24 cellular contexts compared by ENCODE assay signal in genomic region chr4:38111024-38111423, GRCh38.
"Had no signal": no experiment of that assay in that cellular context is flagged by ENCODE, and none has a peak within 500 bp of the region (broad histone marks: within the 10 kb centered on the region; RNA-seq: fewer than 3 reads in every experiment).

No MANE protein-coding gene starts in this region.

- ATAC-seq: activated CD4-positive, CD25-positive, alpha-beta regulatory T cell treated with anti-CD3 and anti-CD28 coated beads, Interleukin-2, amount 50 U/mL, for 24 hours; left lobe of liver; lower lobe of right lung; mucosa of descending colon; T-helper 17 cell; upper lobe of right lung had no signal

- H3K27me3 Mint-ChIP-seq: activated CD4-positive, alpha-beta memory T cell treated with anti-CD3 and anti-CD28 coated beads, Interleukin-2, amount 10 ng/mL, durations not matched to agents 7 days and 5 days; activated CD4-positive, alpha-beta T cell treated with anti-CD3 and anti-CD28 coated beads, Interleukin-2, amount 10 ng/mL, durations not matched to agents 24 days and 14 days; naive B cell; T-helper 17 cell had no signal

- H3K4me3 Mint-ChIP-seq: activated CD4-positive, alpha-beta memory T cell treated with anti-CD3 and anti-CD28 coated beads, Interleukin-2, amount 10 ng/mL, durations not matched to agents 7 days and 5 days; activated CD4-positive, alpha-beta T cell treated with anti-CD3 and anti-CD28 coated beads, Interleukin-2, amount 10 ng/mL, durations not matched to agents 24 days and 14 days; immature natural killer cell; naive B cell; neural progenitor cell; T-helper 17 cell had no signal

- FAIRE-seq: bronchial epithelial cell had no signal

- DNase-seq: activated CD4-positive, alpha-beta memory T cell treated with anti-CD3 and anti-CD28 coated beads, Interleukin-2, amount 10 ng/mL, durations not matched to agents 7 days and 5 days; activated CD4-positive, alpha-beta T cell treated with anti-CD3 and anti-CD28 coated beads, Interleukin-2, amount 10 ng/mL, durations not matched to agents 24 days and 14 days; activated effector memory CD4-positive, alpha-beta T cell treated with anti-CD3 and anti-CD28 coated beads, Interleukin-2, amount 50 U/mL, for 16 hours; activated naive CD4-positive, alpha-beta T cell treated with anti-CD3 and anti-CD28 coated beads, Interleukin-2, amount 50 U/mL, for 16 hours; amniotic stem cell; colonic mucosa; dorsolateral prefrontal cortex; glutamatergic neuron; immature natural killer cell; lower lobe of right lung; mesendoderm; mucosa of descending colon; naive B cell; posterior cingulate gyrus; sigmoid colon; stimulated activated CD4-positive, alpha-beta T cell treated with anti-CD3 and anti-CD28 coated beads, Interleukin-2, amount 100 ng/mL, for 48 hours; stimulated activated CD8-positive, alpha-beta memory T cell treated with anti-CD3 and anti-CD28 coated beads, Interleukin-4, amount 100 ng/mL, for 48 hours; stimulated activated naive CD4-positive, alpha-beta T cell; T-helper 17 cell; upper lobe of right lung had no signal

- H3K9me3 Mint-ChIP-seq: activated CD4-positive, alpha-beta memory T cell treated with anti-CD3 and anti-CD28 coated beads, Interleukin-2, amount 10 ng/mL, durations not matched to agents 7 days and 5 days; activated CD4-positive, alpha-beta T cell treated with anti-CD3 and anti-CD28 coated beads, Interleukin-2, amount 10 ng/mL, durations not matched to agents 24 days and 14 days; immature natural killer cell; neural progenitor cell had no signal

- H3K27ac Mint-ChIP-seq: activated CD4-positive, alpha-beta memory T cell treated with anti-CD3 and anti-CD28 coated beads, Interleukin-2, amount 10 ng/mL, durations not matched to agents 7 days and 5 days; activated CD4-positive, alpha-beta T cell treated with anti-CD3 and anti-CD28 coated beads, Interleukin-2, amount 10 ng/mL, durations not matched to agents 24 days and 14 days; T-helper 17 cell had no signal
